Comparison of ENCODE assay signal across 8 cellular contexts in genomic region chr2:74457549-74458131, GRCh38. TPM values are rescaled to one million over a fixed set of nuclear protein-coding genes. Genes with fewer than 3 reads are reported as not detected.
DNase-seq lines count a peak whose midpoint lies in the region; ATAC-seq and TF ChIP-seq lines count a peak whose summit lies in the region.

No MANE protein-coding gene starts in this region.

- H3K36me3 Mint-ChIP-seq in Calu3 (ENCODE audit: insufficient read depth, unreplicated experiment) = peaks cover 79% of the 10 kb centered on the region

- peak; percentile 23 for ATAC-seq in GM21381 (IDR thresholded peaks at IDR 0.05; ENCODE audit: unreplicated experiment)

- WGBS in adrenal gland, 4 donors = 0 to 1% (median 0%) methylated on average over 12 to 46 of the region's 46 CpGs

- DNase-seq in Calu3 = peak; percentile 81
- DNase-seq in HuH-7 (ENCODE audit: low spot score) = peak; percentile 55
- peak; percentile 66 for DNase-seq in T follicular helper cell (ENCODE audit: low read depth)
- DNase-seq in adrenal gland = peak; percentile 70 to 86 (median 78)
- peak; percentile 79 for DNase-seq in stimulated activated CD4-positive, alpha-beta T cell treated with anti-CD3 and anti-CD28 coated beads, Interleukin-12 subunit alpha, Interleukin-12 subunit beta, amount 100 ng/mL, for 4 hours
- no peak for DNase-seq in superior temporal gyrus (ENCODE audit: extremely low spot score)

- H3K4me1 ChIP-seq in adrenal gland (replicated peaks in 1 of 2) = peaks cover 14 to 31% of the 10 kb centered on the region in 2 donors

- no peak for TF ChIP-seq CTCF in Calu3 (IDR thresholded peaks at IDR 0.05; ENCODE audit: unreplicated experiment)
- TF ChIP-seq CTCF in adrenal gland (IDR thresholded peaks at IDR 0.05) = no peak

- H3K36me3 ChIP-seq in adrenal gland (replicated peaks in 1 of 2) = peaks cover 0 to 17% of the 10 kb centered on the region in 2 donors

- H3K27ac ChIP-seq in adrenal gland = peak overlapping the region; percentile 84 to 98 (median 97)

- intact Hi-C loops in Calu3 (cut with micrococcal nuclease; ENCODE audit: unreplicated experiment) (no loop called here), adrenal gland (cut with DNase I) (no loop called here)

- H3K9me3 Mint-ChIP-seq in Calu3 (ENCODE audit: low read depth, unreplicated experiment) = no peaks in the 10 kb centered on the region

- peak overlapping the region; percentile 83 for H3K4me3 Mint-ChIP-seq in Calu3 (ENCODE audit: low read depth, unreplicated experiment)

- CTCF ChIA-PET in Calu3 (lab: Charles Lee) = interaction anchor here (0.8 to 1.4 kb wide), 6 partner anchors 12 to 74 kb away, joined by 3 to 5 read pairs (median 4); partner anchors contain the start of genes CCDC142 and TTC31

- H3K9me3 ChIP-seq in adrenal gland (replicated peaks in 1 of 3) = no peaks in the 10 kb centered on the region

- no TSS peak for BruUV-seq in Calu3 (replicated peaks; lab: Mats Ljungman, UMichigan)

- no peaks in the 10 kb centered on the region for H3K27me3 ChIP-seq in adrenal gland

- peak overlapping the region; percentile 94 for H3K27ac Mint-ChIP-seq in Calu3 (ENCODE audit: unreplicated experiment)

- H3K4me3 ChIP-seq in adrenal gland = peak overlapping the region; percentile 21 to 73 (median 52)
- H3K4me3 ChIP-seq in iPS-11a (ENCODE audit: low read depth, low read length) = peak overlapping the region; percentile 70

- peaks cover 10% of the 10 kb centered on the region for H3K27me3 Mint-ChIP-seq in Calu3 (ENCODE audit: unreplicated experiment)

- peak; percentile 69 to 97 for TF ChIP-seq POLR2A in adrenal gland (IDR thresholded peaks at IDR 0.05)

- H3K4me1 Mint-ChIP-seq in Calu3 (ENCODE audit: low read depth, unreplicated experiment) = peaks cover 49% of the 10 kb centered on the region

RNA-seq across cellular contexts. Expression of gene WBP1, which starts 0.6 kb away (rescaled TPM):
- total RNA-seq in Calu3 (2022) (61.6 and 63.7 TPM in 2 replicates), adrenal gland (100 to 1,000 TPM in 7 of 8 donors, 10 to 100 TPM in 1; 67.5 to 176 (median 115) TPM)
- 100 to 1,000 TPM in 2 of 3 donors, 10 to 100 TPM in 1; 56.9 to 267 (median 244) TPM for polyA plus RNA-seq in adrenal gland

RNA-seq across cellular contexts. Expression of gene INO80B, which starts 2.8 kb away (rescaled TPM):
- total RNA-seq in Calu3 (2022) (41.7 and 42.1 TPM in 2 replicates), adrenal gland (100 to 1,000 TPM in 1 of 8 donors, 10 to 100 TPM in 7; 13.6 to 108 (median 37.5) TPM)
- polyA plus RNA-seq in adrenal gland = 100 to 1,000 TPM in 2 of 3 donors, 10 to 100 TPM in 1; 40.5 to 133 (median 124) TPM

RNA-seq across cellular contexts. Expression of gene MOGS, which starts 7.5 kb away (rescaled TPM):
- total RNA-seq in Calu3 (2022) (64.8 and 66.3 TPM in 2 replicates), adrenal gland (10 to 100 TPM; 40.4 to 72.6 (median 47.6) TPM)
- polyA plus RNA-seq in adrenal gland = 10 to 100 TPM; 25.9 to 60.7 (median 46.4) TPM

RNA-seq across cellular contexts. Expression of gene MRPL53, which starts 14.8 kb away (rescaled TPM):
- total RNA-seq in Calu3 (2022) = 83.7 and 88.9 TPM in 2 replicates
- total RNA-seq in adrenal gland = 100 to 1,000 TPM in 5 of 8 donors, 10 to 100 TPM in 3; 30.2 to 191 (median 120) TPM
- 100 to 1,000 TPM in 2 of 3 donors, 10 to 100 TPM in 1; 26.4 to 167 (median 129) TPM for polyA plus RNA-seq in adrenal gland

RNA-seq across cellular contexts. Expression of gene RTKN, which starts 15.9 kb away (rescaled TPM):
- total RNA-seq in Calu3 (2022) (97.6 and 103 TPM in 2 replicates), adrenal gland (10 to 100 TPM in 7 of 8 donors, 1 to 10 TPM in 1; 9.7 to 21.2 (median 14.1) TPM)
- 10 to 100 TPM in 2 of 3 donors, 1 to 10 TPM in 1; 7.4 to 35.6 (median 17.3) TPM for polyA plus RNA-seq in adrenal gland
